In the genomic region with DNA sequence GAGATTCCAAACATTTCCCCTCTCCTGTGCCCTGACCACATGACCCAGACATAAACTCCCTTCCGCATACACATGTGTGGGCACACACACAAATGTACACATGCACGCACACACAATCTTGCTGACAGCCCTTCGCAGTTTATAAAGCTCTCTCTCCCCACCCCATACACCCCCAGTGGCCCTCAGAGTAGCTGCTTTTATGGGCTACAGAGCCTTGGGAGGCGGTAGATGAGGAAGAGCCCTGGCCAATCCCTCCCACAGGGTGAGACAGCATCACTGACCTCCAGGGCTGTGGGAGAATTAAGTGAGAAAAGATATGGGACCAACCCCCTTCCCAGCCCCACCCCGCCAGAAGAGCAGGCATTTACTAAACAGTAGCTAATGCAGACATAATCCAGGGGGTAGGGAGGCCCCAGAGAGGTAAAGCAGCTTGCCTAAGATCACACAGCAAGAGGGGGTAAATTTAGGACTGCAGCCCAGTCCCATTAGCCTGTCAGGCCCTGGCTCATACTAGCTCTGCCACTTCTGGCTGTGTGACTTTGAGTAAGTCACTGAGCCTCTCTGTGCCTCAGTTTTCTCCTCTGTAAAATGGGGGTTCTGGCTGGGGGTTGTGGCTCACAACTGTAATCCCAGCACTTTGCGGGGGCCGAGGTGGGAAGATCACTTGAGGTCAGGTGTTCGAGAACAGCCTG, we compare ENCODE assay signal across 13 cellular contexts. TPM values are rescaled to one million over a fixed set of nuclear protein-coding genes. Genes with fewer than 3 reads are reported as not detected.
DNase-seq lines count a peak whose midpoint lies in the region; ATAC-seq and TF ChIP-seq lines count a peak whose summit lies in the region.
"Had no signal": no experiment of that assay in that cellular context is flagged by ENCODE, and none has a peak within 500 bp of the region (broad histone marks: within the 10 kb centered on the region; RNA-seq: fewer than 3 reads in every experiment).

No MANE protein-coding gene starts in this region.

- dilution Hi-C loops in IMR-90 (cut with HindIII; ENCODE audit: low sequenced_read_pairs, unreplicated experiment): loop anchor here (25.0 kb wide), 1 partner anchor 91 kb away; no protein-coding TSS in a partner anchor

- H3K36me3 Mint-ChIP-seq in naive thymus-derived CD8-positive, alpha-beta T cell: no peaks in the 10 kb centered on the region
- H3K36me3 Mint-ChIP-seq: activated naive CD8-positive, alpha-beta T cell treated with anti-CD3 and anti-CD28 coated beads, Interleukin-2, amount 10 ng/mL, durations not matched to agents 7 days and 5 days; stimulated activated memory B cell treated with anti-CD40 and anti-IgM and Interleukin-4, amounts not matched to agents 10 μg/mL and 1 μg/mL and 100 μg/mL, for 72 hours had no signal

- CTCF ChIA-PET in IMR-90 (lab: Yijun Ruan, JAX): interaction anchor here (0.6 to 1.8 kb wide), 3 partner anchors 8 to 102 kb away, joined by 3 to 9 read pairs (median 3); no protein-coding TSS in a partner anchor

- POLR2A ChIA-PET in IMR-90 (lab: Charles Lee; ENCODE audit: unreplicated experiment): no interaction called here
- POLR2A ChIA-PET in naive thymus-derived CD8-positive, alpha-beta T cell (lab: Charles Lee): no interaction called here

- peak overlapping the region; percentile 88; the same call in 1 of the 2 replicates for H3K4ac ChIP-seq in IMR-90 (ENCODE audit: low read depth, low read length)

- H2BK120ac ChIP-seq in IMR-90 (ENCODE audit: low read depth, low read length): no peak overlapping the region

- H4K5ac ChIP-seq in IMR-90 (ENCODE audit: low read depth, low read length): no peak overlapping the region

- H3K27me3 ChIP-seq in IMR-90 (ENCODE audit: control insufficient read depth, insufficient read depth, low read length): no peaks in the 10 kb centered on the region
- H3K27me3 ChIP-seq in right lobe of liver: no peaks in the 10 kb centered on the region
- no peaks in the 10 kb centered on the region for H3K27me3 ChIP-seq in subcutaneous abdominal adipose tissue (ENCODE audit: control insufficient read depth in 5 of 5, insufficient read depth in 4 of 5, low read length in 5 of 5)

- no peak for TF ChIP-seq CTCF in IMR-90 (conservative IDR thresholded peaks at IDR 0.05; ENCODE audit: low read depth, low read length)
- no peak for TF ChIP-seq CTCF in right lobe of liver (IDR thresholded peaks at IDR 0.05)

- peak overlapping the region in 1 of 2 experiments; percentile 24; a peak in 2 of 4 replicates for H4K8ac ChIP-seq in IMR-90 (ENCODE audit: low read depth in 2 of 2, low read length in 2 of 2)

- BruUV-seq in IMR-90 (replicated peaks; lab: Mats Ljungman, UMichigan): no TSS peak

- H3K27me3 Mint-ChIP-seq in naive thymus-derived CD8-positive, alpha-beta T cell: peaks cover 10 to 38% (median 30%) of the 10 kb centered on the region in 5 donors

- H3K18ac ChIP-seq in IMR-90 (ENCODE audit: low read depth, low read length): no peak overlapping the region

- no peaks in the 10 kb centered on the region for H3K9me3 ChIP-seq in IMR-90 (ENCODE audit: control insufficient read depth, insufficient read depth, low read length)
- H3K9me3 ChIP-seq in right lobe of liver: no peaks in the 10 kb centered on the region
- no peaks in the 10 kb centered on the region for H3K9me3 ChIP-seq in subcutaneous abdominal adipose tissue (ENCODE audit: control insufficient read depth in 5 of 5, low read length in 5 of 5)

- ATAC-seq in IMR-90 (ENCODE audit: low read depth) (peak; percentile 27; the same call in 1 of the 2 replicates), right lobe of liver (no peak), HG02623 (IDR thresholded peaks at IDR 0.05; ENCODE audit: unreplicated experiment) (no peak)
- no peak for ATAC-seq in naive thymus-derived CD8-positive, alpha-beta T cell
- ATAC-seq: stimulated activated memory B cell treated with anti-CD40 and anti-IgM and Interleukin-4, amounts not matched to agents 10 μg/mL and 1 μg/mL and 100 μg/mL, for 72 hours had no signal

- H3K4me1 Mint-ChIP-seq in naive thymus-derived CD8-positive, alpha-beta T cell: peaks cover 6 to 12% (median 8%) of the 10 kb centered on the region in 4 donors
- H3K4me1 Mint-ChIP-seq: activated naive CD8-positive, alpha-beta T cell treated with anti-CD3 and anti-CD28 coated beads, Interleukin-2, amount 10 ng/mL, durations not matched to agents 7 days and 5 days had no signal

- H4K20me1 ChIP-seq in IMR-90 (ENCODE audit: insufficient read depth, low read length): peaks cover 81% of the 10 kb centered on the region

- no peak overlapping the region for H3K4me3 ChIP-seq in IMR-90 (ENCODE audit: insufficient read depth, low read depth, low read length)
- H3K4me3 ChIP-seq in right lobe of liver: no peak overlapping the region
- H3K4me3 ChIP-seq in subcutaneous abdominal adipose tissue (ENCODE audit: low read depth in 1 of 5, low read length in 5 of 5): no peak overlapping the region

- H3K23ac ChIP-seq in IMR-90 (ENCODE audit: low read depth, low read length): no peak overlapping the region

- no CpG with 5 or more reads among the region's 8 CpGs for WGBS in IMR-90 (ENCODE audit: extremely low coverage in 2 of 2, insufficient read length in 1 of 2), 2 experiments
- WGBS in right lobe of liver (ENCODE audit: insufficient coverage, low coverage, low lambda C conversion rate, missing lambda C conversion rate): 85% methylated on average over 8 of the region's 8 CpGs

- no peak for TF ChIP-seq RAD21 in IMR-90 (IDR thresholded peaks at IDR 0.05; ENCODE audit: low read length)

- TF ChIP-seq POLR2A in IMR-90 (IDR thresholded peaks at IDR 0.05; ENCODE audit: low read depth, low read length) (no peak), right lobe of liver (IDR thresholded peaks at IDR 0.05) (no peak)

- in situ Hi-C loops in IMR-90 (cut with MboI; ENCODE audit: low sequenced_read_pairs): no loop called here

- H3K27ac ChIP-seq in IMR-90 (ENCODE audit: insufficient read depth, low read length) (peak overlapping the region; percentile 7; the same call in 1 of the 2 replicates), caudate nucleus (ENCODE audit: low read depth, low read length) (peak overlapping the region; percentile 16), right lobe of liver (peak overlapping the region in 1 of 3 donors; percentile 16), subcutaneous abdominal adipose tissue (ENCODE audit: low read depth, low read length) (peak overlapping the region; percentile 70)

- H3K36me3 ChIP-seq in IMR-90 (ENCODE audit: control insufficient read depth, insufficient read depth, low read length) (0 out of 2 replicates have a peak, but pooled peaks cover 2% of the 10 kb centered on the region), right lobe of liver (no peaks in the 10 kb centered on the region), subcutaneous abdominal adipose tissue (ENCODE audit: control insufficient read depth in 5 of 5, insufficient read depth in 5 of 5, low read length in 5 of 5) (peaks cover 0 to 7% (median 3%) of the 10 kb centered on the region in 5 donors)

- peaks cover 30% of the 10 kb centered on the region; the same call in 1 of the 2 replicates for H3K9me1 ChIP-seq in IMR-90 (ENCODE audit: insufficient read depth, low read length)

- no peak overlapping the region for H3K14ac ChIP-seq in IMR-90 (replicated peaks; ENCODE audit: low read depth, low read length)

- H3K9me3 Mint-ChIP-seq in naive thymus-derived CD8-positive, alpha-beta T cell: no peaks in the 10 kb centered on the region
- H3K9me3 Mint-ChIP-seq: activated naive CD8-positive, alpha-beta T cell treated with anti-CD3 and anti-CD28 coated beads, Interleukin-2, amount 10 ng/mL, durations not matched to agents 7 days and 5 days; stimulated activated memory B cell treated with anti-CD40 and anti-IgM and Interleukin-4, amounts not matched to agents 10 μg/mL and 1 μg/mL and 100 μg/mL, for 72 hours had no signal

- no peak overlapping the region; the same call in 1 of the 2 replicates for H3K4me2 ChIP-seq in IMR-90 (ENCODE audit: low read depth, low read length)

- peaks cover 41% of the 10 kb centered on the region for H3K4me1 ChIP-seq in IMR-90 (ENCODE audit: control insufficient read depth, insufficient read depth, low read length)
- no peaks in the 10 kb centered on the region for H3K4me1 ChIP-seq in right lobe of liver
- H3K4me1 ChIP-seq in subcutaneous abdominal adipose tissue (ENCODE audit: control insufficient read depth in 5 of 5, insufficient read depth in 5 of 5, low read length in 5 of 5): peaks cover 5 to 66% (median 55%) of the 10 kb centered on the region in 5 donors

- H2AK5ac ChIP-seq in IMR-90 (ENCODE audit: low read depth, low read length): peak overlapping the region; percentile 48; the same call in 1 of the 2 replicates

- DNase-seq in IMR-90: peak; percentile 43
- no peak for DNase-seq in caudate nucleus (lab: John Stamatoyannopoulos, UW)
- peak in 2 of 3 donors; percentile 7 to 22 for DNase-seq in right lobe of liver
- no peak for DNase-seq in 8988T
- no peak for DNase-seq in naive thymus-derived CD8-positive, alpha-beta T cell
- no peak for DNase-seq in GM19240 (ENCODE audit: insufficient read length, low spot score)
- DNase-seq: activated CD4-positive, alpha-beta T cell treated with anti-CD3 and anti-CD28 coated beads for 1 hour; activated naive CD8-positive, alpha-beta T cell treated with anti-CD3 and anti-CD28 coated beads, Interleukin-2, amount 10 ng/mL, durations not matched to agents 7 days and 5 days; stimulated activated CD4-positive, alpha-beta T cell treated with anti-CD3 and anti-CD28 coated beads, Interleukin-4, amount 100 ng/mL, for 4 hours; SW 1271 had no signal

- no peak overlapping the region for H2AFZ ChIP-seq in IMR-90 (replicated peaks; ENCODE audit: low read length, poor library complexity)

- H2AK9ac ChIP-seq in IMR-90 (replicated peaks; ENCODE audit: low read depth, low read length, poor library complexity): no peak overlapping the region

- intact Hi-C loops in IMR-90 (cut with micrococcal nuclease) (no loop called here), right lobe of liver (cut with DNase I) (no loop called here)

- H3K27ac Mint-ChIP-seq in naive thymus-derived CD8-positive, alpha-beta T cell: peak overlapping the region in 1 of 10 donors; percentile 13
- H3K27ac Mint-ChIP-seq: activated naive CD8-positive, alpha-beta T cell treated with anti-CD3 and anti-CD28 coated beads, Interleukin-2, amount 10 ng/mL, durations not matched to agents 7 days and 5 days; stimulated activated memory B cell treated with anti-CD40 and anti-IgM and Interleukin-4, amounts not matched to agents 10 μg/mL and 1 μg/mL and 100 μg/mL, for 72 hours had no signal

- H3K79me1 ChIP-seq in IMR-90 (ENCODE audit: low read depth in 1 of 2, low read length in 2 of 2): peaks cover 54 to 87% of the 10 kb centered on the region in 2 experiments

- no peak overlapping the region for H3K56ac ChIP-seq in IMR-90 (ENCODE audit: extremely low read depth, insufficient read depth, low read length)

- no peak overlapping the region for H2BK5ac ChIP-seq in IMR-90 (ENCODE audit: low read depth, low read length, poor library complexity, severe bottlenecking)

- no peak overlapping the region for H2BK15ac ChIP-seq in IMR-90 (ENCODE audit: low read depth, low read length)

- H2BK20ac ChIP-seq in IMR-90 (ENCODE audit: low read depth, low read length): no peak overlapping the region

- H3K4me3 Mint-ChIP-seq in naive thymus-derived CD8-positive, alpha-beta T cell: no peak overlapping the region
- H3K4me3 Mint-ChIP-seq: activated naive CD8-positive, alpha-beta T cell treated with anti-CD3 and anti-CD28 coated beads, Interleukin-2, amount 10 ng/mL, durations not matched to agents 7 days and 5 days; stimulated activated memory B cell treated with anti-CD40 and anti-IgM and Interleukin-4, amounts not matched to agents 10 μg/mL and 1 μg/mL and 100 μg/mL, for 72 hours had no signal

- no peak overlapping the region for H4K91ac ChIP-seq in IMR-90 (ENCODE audit: insufficient read depth, low read depth, low read length)

- no peak overlapping the region for H3K9ac ChIP-seq in IMR-90 (ENCODE audit: low read depth, low read length)
- peak overlapping the region in 2 of 5 donors; percentile 34 to 47 for H3K9ac ChIP-seq in subcutaneous abdominal adipose tissue (ENCODE audit: low read length in 5 of 5)

RNA-seq across cellular contexts. Expression of a gene that starts 5.1 kb away (rescaled TPM):
- 13.1 and 14.2 TPM in 2 replicates for total RNA-seq in IMR-90 (2012; rRNA removed)
- polyA plus RNA-seq in IMR-90 (2012; rRNA removed): 71.5 and 75.7 TPM in 2 replicates
- polyA plus RNA-seq in IMR-90 (2012; cell fraction: cytosol; rRNA removed): 47.3 and 81.5 TPM in 2 replicates
- polyA plus RNA-seq in IMR-90 (2012; cell fraction: nucleus; rRNA removed; ENCODE audit: low replicate concordance): 36.2 and 50.9 TPM in 2 replicates
- 10 to 100 TPM; 13.8 to 45.7 (median 16.2) TPM for total RNA-seq in right lobe of liver
- total RNA-seq in naive thymus-derived CD8-positive, alpha-beta T cell: under 1 TPM; 0.16 to 0.66 TPM
- not detected for polyA plus RNA-seq in naive thymus-derived CD8-positive, alpha-beta T cell

Comparison
In these comparisons a context has a peak if more than half of its experiments do, and no peak if none do; other contexts are left out.
1. DNase-seq: peak in IMR-90 (single experiment) and right lobe of liver (2 of 3); none in caudate nucleus (0 of 61), 8988T (single experiment), naive thymus-derived CD8-positive, alpha-beta T cell (0 of 10) and GM19240 (single experiment).